ENCODE assay signal across 8 cellular contexts in genomic region chr14:92686763-92687427, GRCh38.
DNase-seq lines count a peak whose midpoint lies in the region; ATAC-seq, FAIRE-seq and TF ChIP-seq lines count a peak whose summit lies in the region.

No MANE protein-coding gene starts in this region.

- DNase-seq in GM12891 (ENCODE audit: insufficient read length, low spot score) (peak; percentile 84), HPDE6-E6E7 (ENCODE audit: extremely low spot score) (peak; percentile 91), PC-3 (peak; percentile 74), glomerular visceral epithelial cell (ENCODE audit: extremely low spot score) (peak; percentile 78), osteoblast (ENCODE audit: insufficient read length, low spot score, missing footprints) (peak; percentile 100), type B pancreatic cell (ENCODE audit: extremely low spot score, unreplicated experiment) (peak; percentile 93)
- DNase-seq in activated gamma-delta T cell treated with anti-CD3 and anti-CD28 coated beads, Interleukin-2, amount 50 U/mL, for 16 hours (ENCODE audit: low read depth) = peak; percentile 59
- no peak for DNase-seq in NK-92 treated with Interleukin-12 subunit alpha and Interleukin-12 subunit beta, amount 100 ng/mL, for 24 hours (lab: John Stamatoyannopoulos, UW)

- peak overlapping the region; percentile 63 for H2AFZ ChIP-seq in PC-3 (ENCODE audit: low read length)
- H2AFZ ChIP-seq in osteoblast (ENCODE audit: low read length) = no peak overlapping the region

- H3K4me3 Mint-ChIP-seq in type B pancreatic cell = peak overlapping the region; percentile 65

- H3K9me3 ChIP-seq in PC-3 (ENCODE audit: low read length) = no peaks in the 10 kb centered on the region
- no peaks in the 10 kb centered on the region for H3K9me3 ChIP-seq in osteoblast (ENCODE audit: low read depth, low read length)

- no peaks in the 10 kb centered on the region for H3F3A ChIP-seq in PC-3 (ENCODE audit: low read length, unreplicated experiment)

- no peaks in the 10 kb centered on the region for H3K36me3 ChIP-seq in PC-3 (ENCODE audit: low read depth, low read length)
- H3K36me3 ChIP-seq in osteoblast (ENCODE audit: insufficient read depth, low read length) = peaks cover 11% of the 10 kb centered on the region

- TF ChIP-seq CTCF in PC-3 (conservative IDR thresholded peaks at IDR 0.05; ENCODE audit: low read depth, low read length) (peak; percentile 81), osteoblast (IDR thresholded peaks at IDR 0.05; ENCODE audit: extremely low read depth, low read depth, low read length) (peak; percentile 78), type B pancreatic cell (conservative IDR thresholded peaks at IDR 0.05) (peak; percentile 98)

- H3K9me2 ChIP-seq in PC-3 (replicated peaks; ENCODE audit: low read length) = no peaks in the 10 kb centered on the region

- H3K27me3 Mint-ChIP-seq in type B pancreatic cell = peaks cover 4% of the 10 kb centered on the region

- H3K27ac ChIP-seq in PC-3 (ENCODE audit: low read length) = no peak overlapping the region
- H3K27ac ChIP-seq in osteoblast (ENCODE audit: low read depth, low read length) = no peak overlapping the region

- H3K36me3 Mint-ChIP-seq in type B pancreatic cell = no peaks in the 10 kb centered on the region

- no peaks in the 10 kb centered on the region for H3K4me1 Mint-ChIP-seq in type B pancreatic cell (ENCODE audit: unreplicated experiment)

- no peak overlapping the region for H3K27ac Mint-ChIP-seq in type B pancreatic cell

- H3K9ac ChIP-seq in PC-3 (ENCODE audit: low read length) = no peak overlapping the region

- intact Hi-C loops in PC-3 (cut with micrococcal nuclease) = no loop called here

- no peaks in the 10 kb centered on the region for H3K79me2 ChIP-seq in PC-3 (ENCODE audit: low read length)
- no peaks in the 10 kb centered on the region for H3K79me2 ChIP-seq in osteoblast (ENCODE audit: insufficient read depth, low read length)

- H3K4me1 ChIP-seq in PC-3 (ENCODE audit: insufficient read depth, low read length) (no peaks in the 10 kb centered on the region), osteoblast (ENCODE audit: insufficient read depth, low read length) (no peaks in the 10 kb centered on the region)

- H3K9me3 Mint-ChIP-seq in type B pancreatic cell = no peaks in the 10 kb centered on the region

- no TSS peak for BruUV-seq in PC-3 (replicated peaks; lab: Mats Ljungman, UMichigan)

- H3K4me2 ChIP-seq in PC-3 (ENCODE audit: low read length) (peak overlapping the region; percentile 70), osteoblast (ENCODE audit: insufficient read depth, low read length) (peak overlapping the region; percentile 65)

- H4K20me1 ChIP-seq in PC-3 (ENCODE audit: low read length) = no peaks in the 10 kb centered on the region
- no peaks in the 10 kb centered on the region for H4K20me1 ChIP-seq in osteoblast (ENCODE audit: insufficient read depth, low read length)

- H3K4me3 ChIP-seq in PC-3 (ENCODE audit: low read length) = no peak overlapping the region
- peak overlapping the region; percentile 46 for H3K4me3 ChIP-seq in osteoblast (ENCODE audit: insufficient read depth, low read length)

- POLR2A ChIA-PET in PC-3 (lab: Charles Lee; ENCODE audit: unreplicated experiment) = no interaction called here

- CTCF ChIA-PET in PC-3 (lab: Charles Lee) = interaction anchor here (0.6 kb wide), 3 partner anchors 101 to 822 kb away, joined by 3 read pairs; no protein-coding TSS in a partner anchor

- FAIRE-seq in GM12891 (lab: Jason Lieb, UNC) = no peak

- TF ChIP-seq POLR2A in GM12891 (IDR thresholded peaks at IDR 0.05; ENCODE audit: low read depth, low read length) = no peak

- ATAC-seq in PC-3 = peak; percentile 84

- H3K27me3 ChIP-seq in PC-3 (ENCODE audit: low read length) (no peaks in the 10 kb centered on the region), osteoblast (ENCODE audit: insufficient read depth, low read length) (no peaks in the 10 kb centered on the region)

TF ChIP-seq in GM12891, 5 proteins besides CTCF, POLR2A, EP300 and RAD21:
- TF ChIP-seq SPI1 (IDR thresholded peaks at IDR 0.05; ENCODE audit: low read depth, low read length) = no peak
- no peak for TF ChIP-seq TAF1 (IDR thresholded peaks at IDR 0.05; ENCODE audit: low read depth, low read length)
- no peak for TF ChIP-seq POU2F2 (IDR thresholded peaks at IDR 0.05; ENCODE audit: low read depth, low read length)
- no peak for TF ChIP-seq POLR2AphosphoS5 (IDR thresholded peaks at IDR 0.05; ENCODE audit: low read depth, low read length)
- no peak for TF ChIP-seq PAX5 (IDR thresholded peaks at IDR 0.05; ENCODE audit: insufficient read depth, low read length, severe bottlenecking)
